In genomic region chr4:47837582-47838294, GRCh38 we compare ENCODE assay signal across 8 cellular contexts. TPM values are rescaled to one million over a fixed set of nuclear protein-coding genes. Genes with fewer than 3 reads are reported as not detected.
DNase-seq lines count a peak whose midpoint lies in the region; ATAC-seq, FAIRE-seq and TF ChIP-seq lines count a peak whose summit lies in the region.

CORIN (minus strand) TSS chr4:47838067; CDS start chr4:47837949, 118 bp downstream.

- H3K27ac ChIP-seq in Peyer's patch (peak within 1 kb of the TSS in 1 of 4 donors; percentile 1), coronary artery (peak within 1 kb of the TSS; percentile 5 to 6), thymus (ENCODE audit: low read depth) (no peak within 1 kb of the TSS)

- no peak for FAIRE-seq in D721Med (lab: Jason Lieb, UNC)

- H3K36me3 ChIP-seq in Peyer's patch: no peaks in the 10 kb centered on the region
- no peaks in the 10 kb centered on the region for H3K36me3 ChIP-seq in thymus (ENCODE audit: control insufficient read depth, insufficient read depth)

- no peaks in the 10 kb centered on the region for H3K36me3 Mint-ChIP-seq in memory B cell

- H3K4me3 ChIP-seq in Peyer's patch: peak within 1 kb of the TSS; percentile 35 to 56 (median 52)
- peak within 1 kb of the TSS; percentile 68 for H3K4me3 ChIP-seq in coronary artery
- peak within 1 kb of the TSS; percentile 58 for H3K4me3 ChIP-seq in thymus (ENCODE audit: low read length)

- H3K9me3 ChIP-seq in Peyer's patch (no peaks in the 10 kb centered on the region), thymus (ENCODE audit: control insufficient read depth) (no peaks in the 10 kb centered on the region)

- peak within 1 kb of the TSS; percentile 90 for H3K4me3 Mint-ChIP-seq in memory B cell

- TF ChIP-seq CTCF in Peyer's patch (IDR thresholded peaks at IDR 0.05) (no peak), coronary artery (IDR thresholded peaks at IDR 0.05) (no peak), D721Med (IDR thresholded peaks at IDR 0.05; ENCODE audit: insufficient read depth, missing control alignments) (no peak)

- 5% methylated on average over 45 of the region's 45 CpGs for WGBS in thymus

- H3K27me3 ChIP-seq in Peyer's patch (no peaks in the 10 kb centered on the region), thymus (ENCODE audit: control insufficient read depth, insufficient read depth) (no peaks in the 10 kb centered on the region)

- ATAC-seq in GM18502 (IDR thresholded peaks at IDR 0.05; ENCODE audit: poor library complexity, unreplicated experiment): peak; percentile 7
- ATAC-seq in HG02678 (IDR thresholded peaks at IDR 0.05; ENCODE audit: unreplicated experiment): peak; percentile 2
- peak; percentile 7 for ATAC-seq in memory B cell (ENCODE audit: low read depth)

- peaks cover 7% of the 10 kb centered on the region for H3K27me3 Mint-ChIP-seq in memory B cell

- no peak for TF ChIP-seq POLR2A in Peyer's patch (IDR thresholded peaks at IDR 0.05)

- no peaks in the 10 kb centered on the region for H3K9me3 Mint-ChIP-seq in memory B cell

- H3K4me1 Mint-ChIP-seq in memory B cell: peaks cover 15% of the 10 kb centered on the region

- peak within 1 kb of the TSS; percentile 89 for H3K27ac Mint-ChIP-seq in memory B cell

- DNase-seq in Peyer's patch: peak in 2 of 3 donors; percentile 17 to 60
- DNase-seq in coronary artery (ENCODE audit: low spot score): no peak
- no peak for DNase-seq in memory B cell (ENCODE audit: low spot score in 2 of 2)
- no peak for DNase-seq in D721Med (ENCODE audit: insufficient read length, low spot score)
- DNase-seq in NCI-H2081 (lab: John Stamatoyannopoulos, UW): no peak

- peaks cover 0 to 21% (median 0%) of the 10 kb centered on the region in 4 donors for H3K4me1 ChIP-seq in Peyer's patch
- no peaks in the 10 kb centered on the region for H3K4me1 ChIP-seq in thymus (ENCODE audit: control insufficient read depth, insufficient read depth, low read length)

RNA-seq across cellular contexts. Expression of gene CORIN, which starts in this region (rescaled TPM):
- total RNA-seq in Peyer's patch: under 1 TPM in 3 of 4 donors, not detected in 1; 0.27 to 0.70 (median 0.57) TPM
- 0.78 TPM for polyA plus RNA-seq in thymus

Comparison
In these comparisons a context has a peak if more than half of its experiments do, and no peak if none do; other contexts are left out.
1. Peak in DNase-seq and H3K4me3 ChIP-seq in Peyer's patch; RNA of the gene not detected or under 1 TPM.